9 cellular contexts compared by ENCODE assay signal in genomic region chr3:196741401-196741761, GRCh38. TPM values are rescaled to one million over a fixed set of nuclear protein-coding genes. Genes with fewer than 3 reads are reported as not detected.
A peak's percentile ranks its signal among the peaks of the same experiment; 100 is the strongest.
DNase-seq lines count a peak whose midpoint lies in the region; ATAC-seq and TF ChIP-seq lines count a peak whose summit lies in the region.
"Had no signal": no experiment of that assay in that cellular context is flagged by ENCODE, and none has a peak within 500 bp of the region (broad histone marks: within the 10 kb centered on the region; RNA-seq: fewer than 3 reads in every experiment).

No MANE protein-coding gene starts in this region.

- peaks cover 25% of the 10 kb centered on the region for H3K36me3 Mint-ChIP-seq in CD4-positive, alpha-beta T cell (ENCODE audit: low read depth)

- H3K9ac ChIP-seq in Loucy (ENCODE audit: low read depth, low read length, poor library complexity, severe bottlenecking): peak overlapping the region; percentile 96

- peak overlapping the region; percentile 89 for H3K4me2 ChIP-seq in Loucy (ENCODE audit: low read depth, low read length, poor library complexity, severe bottlenecking)

- no peak for TF ChIP-seq CTCF in CD4-positive, alpha-beta T cell (IDR thresholded peaks at IDR 0.05)
- TF ChIP-seq CTCF in Loucy (conservative IDR thresholded peaks at IDR 0.05; ENCODE audit: low read length) (no peak), neutrophil (IDR thresholded peaks at IDR 0.05) (no peak), RWPE1 (conservative IDR thresholded peaks at IDR 0.05; ENCODE audit: low read depth) (no peak)

- intact Hi-C loops in CD4-positive, alpha-beta T cell (cut with DNase I, micrococcal nuclease): loop anchor here in 1 of 2 experiments (2.0 kb wide), 1 partner anchor 61 kb away; no protein-coding TSS in a partner anchor

- H4K20me1 ChIP-seq in Loucy (ENCODE audit: insufficient read depth, low read length, poor library complexity, severe bottlenecking): peaks cover 58% of the 10 kb centered on the region

- H3F3A ChIP-seq in Loucy (ENCODE audit: low read depth): peaks cover 2% of the 10 kb centered on the region; the same call in 1 of the 2 replicates

- no peak for DNase-seq in CD4-positive, alpha-beta T cell
- no peak for DNase-seq in effector memory CD4-positive, alpha-beta T cell
- no peak for DNase-seq in caudate nucleus (lab: John Stamatoyannopoulos, UW)
- DNase-seq in RWPE1 (ENCODE audit: low spot score): no peak
- DNase-seq in NCI-H1092 (lab: John Stamatoyannopoulos, UW): no peak
- DNase-seq: GOT3 had no signal

- ATAC-seq in CD4-positive, alpha-beta T cell (ENCODE audit: poor library complexity): peak; percentile 0
- ATAC-seq in HG03571 (IDR thresholded peaks at IDR 0.05; ENCODE audit: unreplicated experiment): no peak

- H3K9me2 ChIP-seq in Loucy (replicated peaks; ENCODE audit: low read depth, low read length): no peaks in the 10 kb centered on the region

- CTCF ChIA-PET in CD4-positive, alpha-beta T cell (lab: Charles Lee): interaction anchor here (1.0 kb wide), 1 partner anchor 24 kb away, joined by 3 read pairs; no protein-coding TSS in a partner anchor
- CTCF ChIA-PET in RWPE1 (lab: Yijun Ruan, JAX): interaction anchor here (0.7 kb wide), 1 partner anchor 716 kb away, joined by 3 read pairs; no protein-coding TSS in a partner anchor

- peaks cover 48% of the 10 kb centered on the region for H3K4me1 Mint-ChIP-seq in CD4-positive, alpha-beta T cell (ENCODE audit: low read depth)

- H3K4me1 ChIP-seq in Loucy (ENCODE audit: insufficient read depth, low read length, poor library complexity, severe bottlenecking) (peaks cover 42% of the 10 kb centered on the region), neutrophil (ENCODE audit: control insufficient read depth in 1 of 2, insufficient read depth in 1 of 2, low read depth in 1 of 2, low read length in 1 of 2) (peaks cover 32 to 36% of the 10 kb centered on the region in 2 experiments)
- H3K4me1 ChIP-seq in effector memory CD4-positive, alpha-beta T cell (ENCODE audit: control insufficient read depth, insufficient read depth, low read length, poor library complexity, severe bottlenecking): peaks cover 16% of the 10 kb centered on the region

- H3K36me3 ChIP-seq in Loucy (ENCODE audit: insufficient read depth, low read length) (no peaks in the 10 kb centered on the region), neutrophil (peaks cover 4% of the 10 kb centered on the region)
- H3K36me3 ChIP-seq in effector memory CD4-positive, alpha-beta T cell (ENCODE audit: control insufficient read depth, insufficient read depth, low read length): no peaks in the 10 kb centered on the region

- no peaks in the 10 kb centered on the region for H3K27me3 Mint-ChIP-seq in CD4-positive, alpha-beta T cell

- POLR2A ChIA-PET in CD4-positive, alpha-beta T cell (lab: Charles Lee): interaction anchor here (0.7 to 2.7 kb wide), 12 partner anchors 10 to 213 kb away, joined by 3 to 57 read pairs (median 5); partner anchors contain the start of genes CEP19, FBXO45, NCBP2 and PIGX
- POLR2A ChIA-PET in RWPE1 (lab: Yijun Ruan, JAX; ENCODE audit: low non-redundant PET): interaction anchor here (0.6 kb wide), 1 partner anchor 42 kb away, joined by 3 read pairs; no protein-coding TSS in a partner anchor

- H3K4me3 ChIP-seq in Loucy (ENCODE audit: low read length, poor library complexity, severe bottlenecking) (peak overlapping the region; percentile 85), neutrophil (ENCODE audit: low read depth in 1 of 2, low read length in 1 of 2) (peak overlapping the region; percentile 82 to 89)
- peak overlapping the region; percentile 96 for H3K4me3 ChIP-seq in effector memory CD4-positive, alpha-beta T cell (ENCODE audit: insufficient read depth, low read depth, low read length, poor library complexity, severe bottlenecking)

- H3K9me3 Mint-ChIP-seq in CD4-positive, alpha-beta T cell: no peaks in the 10 kb centered on the region

- peak overlapping the region; percentile 98 for H3K4me3 Mint-ChIP-seq in CD4-positive, alpha-beta T cell

- peaks cover 66% of the 10 kb centered on the region for H3K79me2 ChIP-seq in Loucy (ENCODE audit: insufficient read depth, low read length)

- no peaks in the 10 kb centered on the region for H3K9me3 ChIP-seq in CD4-positive, alpha-beta T cell (ENCODE audit: control insufficient read depth, low read length)
- H3K9me3 ChIP-seq in Loucy (ENCODE audit: insufficient read depth, low read depth, low read length) (no peaks in the 10 kb centered on the region), neutrophil (no peaks in the 10 kb centered on the region)
- no peaks in the 10 kb centered on the region for H3K9me3 ChIP-seq in effector memory CD4-positive, alpha-beta T cell (ENCODE audit: control insufficient read depth, low read length)

- H3K27me3 ChIP-seq in CD4-positive, alpha-beta T cell (ENCODE audit: control insufficient read depth, insufficient read depth, low read length): no peaks in the 10 kb centered on the region
- H3K27me3 ChIP-seq in Loucy (ENCODE audit: insufficient read depth, low read length, poor library complexity, severe bottlenecking): no peaks in the 10 kb centered on the region
- H3K27me3 ChIP-seq in effector memory CD4-positive, alpha-beta T cell (replicated peaks; ENCODE audit: control insufficient read depth, insufficient read depth, low read length, poor library complexity, severe bottlenecking): no peaks in the 10 kb centered on the region
- H3K27me3 ChIP-seq in neutrophil: no peaks in the 10 kb centered on the region

- H2AFZ ChIP-seq in Loucy (ENCODE audit: low read length): no peak overlapping the region

- H3K27ac Mint-ChIP-seq in CD4-positive, alpha-beta T cell: peak overlapping the region; percentile 95

- H3K27ac ChIP-seq in CD4-positive, alpha-beta T cell (ENCODE audit: low read depth, low read length): peak overlapping the region; percentile 95
- peak overlapping the region; percentile 94 for H3K27ac ChIP-seq in effector memory CD4-positive, alpha-beta T cell (ENCODE audit: insufficient read depth, low read length, poor library complexity, severe bottlenecking)
- H3K27ac ChIP-seq in neutrophil (peak overlapping the region; percentile 99), caudate nucleus (ENCODE audit: low read depth, low read length) (no peak overlapping the region), RWPE1 (no peak overlapping the region)

RNA-seq across cellular contexts. Expression of gene PAK2, which starts 1.7 kb away (rescaled TPM):
- total RNA-seq in CD4-positive, alpha-beta T cell: 10 to 100 TPM; 36.2 to 41.7 TPM

RNA-seq across cellular contexts. Expression of gene PIGX, which starts 29.2 kb away (rescaled TPM):
- total RNA-seq in CD4-positive, alpha-beta T cell: 10 to 100 TPM; 13.3 to 13.9 TPM

RNA-seq across cellular contexts. Expression of gene CEP19, which starts 29.3 kb away (rescaled TPM):
- under 1 TPM; 0.36 to 0.64 TPM for total RNA-seq in CD4-positive, alpha-beta T cell

Comparison
In these comparisons a context has a peak if more than half of its experiments do, and no peak if none do; other contexts are left out.
1. H3K27ac ChIP-seq: peak in CD4-positive, alpha-beta T cell (single experiment), effector memory CD4-positive, alpha-beta T cell (single experiment) and neutrophil (single experiment); none in caudate nucleus (single experiment) and RWPE1 (single experiment).
2. Peak in every context shown above with its lines, with median percentiles within 50 percentile points of each other: H3K4me3 ChIP-seq.